Comparison of ENCODE assay signal across 30 cellular contexts in the genomic region with DNA sequence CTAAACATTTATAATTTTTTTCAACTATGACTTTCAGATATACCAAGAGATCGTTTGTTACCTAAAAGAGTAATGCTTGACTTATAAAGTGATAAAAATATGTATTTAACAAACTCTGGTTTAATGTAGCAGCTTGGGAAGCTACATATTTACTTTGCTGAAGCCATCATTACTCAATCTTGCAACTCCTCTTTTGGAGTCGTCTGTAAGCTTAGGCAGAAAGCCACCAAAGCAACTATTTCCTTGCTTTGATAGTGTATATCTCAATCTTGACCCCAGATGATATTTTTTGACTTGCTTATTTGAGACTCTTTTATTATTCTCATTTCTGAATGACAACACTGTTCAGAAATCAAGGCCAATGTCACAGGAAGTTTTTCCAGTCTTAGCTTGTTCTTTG.
"Had no signal": no experiment of that assay in that cellular context is flagged by ENCODE, and none has a peak within 500 bp of the region (broad histone marks: within the 10 kb centered on the region; RNA-seq: fewer than 3 reads in every experiment).

No MANE protein-coding gene starts in this region.

- H3K27me3 ChIP-seq: heart right ventricle, hepatocyte, left lung, pancreas, spleen, transverse colon, upper lobe of left lung, vagina had no signal

- H3K36me3 ChIP-seq: heart right ventricle, left lung, pancreas, prostate gland, spleen, transverse colon, upper lobe of left lung, vagina had no signal

- H3K9me3 ChIP-seq: heart right ventricle, mucosa of descending colon, pancreas, prostate gland, spleen, transverse colon, upper lobe of left lung, vagina had no signal

- H3K27ac ChIP-seq: heart right ventricle, hepatocyte, left lung, pancreas, prostate gland, spleen, transverse colon, upper lobe of left lung, vagina had no signal

- H2AFZ ChIP-seq: hepatocyte had no signal

- H3K4me2 ChIP-seq: hepatocyte had no signal

- H3K79me2 ChIP-seq: hepatocyte had no signal

- H3K4me3 ChIP-seq: heart right ventricle, hepatocyte, left lung, lung, mucosa of descending colon, pancreas, prostate gland, spleen, transverse colon, upper lobe of left lung, vagina had no signal

- ATAC-seq: heart right ventricle; left cardiac atrium; left lung; mucosa of descending colon; naive thymus-derived CD4-positive, alpha-beta T cell; natural killer cell treated with Interleukin-12 subunit alpha and Interleukin-12 subunit beta and Interleukin-15 and Interleukin-18, amount 100 ng/mL, for 72 hours; pancreas; right cardiac atrium; sciatic nerve; stimulated activated memory B cell treated with anti-CD40 and anti-IgM and Interleukin-4, amounts not matched to agents 10 μg/mL and 1 μg/mL and 100 μg/mL, for 72 hours; stimulated activated naive CD8-positive, alpha-beta T cell treated with anti-CD3 and anti-CD28 coated beads, Interleukin-15, amount 100 ng/mL, for 72 hours had no signal

- DNase-seq: heart right ventricle; kidney glomerular epithelial cell; left cardiac atrium; left lung; mesendoderm; midbrain; mucosa of descending colon; naive thymus-derived CD4-positive, alpha-beta T cell; nucleus accumbens; pancreas; posterior cingulate gyrus; retina; right cardiac atrium; small intestine; spleen; stimulated activated CD4-positive, alpha-beta T cell treated with anti-CD3 and anti-CD28 coated beads, Interleukin-2, amount 100 ng/mL, for 48 hours; stimulated activated CD4-positive, alpha-beta T cell treated with anti-CD3 and anti-CD28 coated beads, Interleukin-4, amount 100 ng/mL, for 4 hours; stimulated activated CD8-positive, alpha-beta memory T cell treated with anti-CD3 and anti-CD28 coated beads, Interleukin-4, amount 100 ng/mL, for 48 hours; stimulated activated naive CD4-positive, alpha-beta T cell treated with Interleukin-2 at 50 U/mL for 16 hours; stimulated activated naive CD8-positive, alpha-beta T cell treated with anti-CD3 and anti-CD28 coated beads, Interleukin-15, amount 100 ng/mL, for 72 hours; substantia nigra; transverse colon; upper lobe of left lung had no signal

- H3K4me1 ChIP-seq: heart right ventricle, left lung, pancreas, prostate gland, spleen, transverse colon, upper lobe of left lung, vagina had no signal
